In the genomic region with DNA sequence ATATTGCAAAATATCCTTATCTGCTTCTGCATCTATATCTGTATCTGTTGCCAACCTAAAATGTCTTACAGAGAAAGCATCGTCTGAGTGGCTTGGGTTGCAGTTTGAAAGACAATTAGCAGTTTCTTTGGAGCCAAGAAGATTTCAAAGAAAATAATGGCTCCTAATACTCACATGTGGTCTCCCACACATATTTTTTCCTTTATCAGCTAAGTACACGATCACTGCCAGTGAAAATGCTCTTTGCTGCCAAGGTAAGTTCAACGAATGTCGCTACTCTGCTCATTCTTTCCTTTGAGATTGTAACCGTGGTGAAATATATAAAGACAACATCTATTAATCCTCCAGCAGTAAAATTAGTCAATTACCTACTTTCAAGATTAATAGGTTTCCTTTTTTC, we compare ENCODE assay signal across 1 cellular context.
TF ChIP-seq lines count a peak whose summit lies in the region.

No MANE protein-coding gene starts in this region.

TF ChIP-seq in SK-N-SH, 30 proteins besides CTCF, POLR2A, EP300 and RAD21 (continued from another document):
- TF ChIP-seq JUND (IDR thresholded peaks at IDR 0.05) = no peak
- TF ChIP-seq RFX5 (IDR thresholded peaks at IDR 0.05; ENCODE audit: low read length) = no peak
- TF ChIP-seq NFIC (IDR thresholded peaks at IDR 0.05; ENCODE audit: borderline replicate concordance) = no peak
- TF ChIP-seq SMC3 (IDR thresholded peaks at IDR 0.05; ENCODE audit: low read depth, low read length) = no peak
- TF ChIP-seq GATA2 (CRISPR knock-in tag; IDR thresholded peaks at IDR 0.05) = no peak
- no peak for TF ChIP-seq USF2 (IDR thresholded peaks at IDR 0.05; ENCODE audit: borderline replicate concordance, low read depth, low read length)
- no peak for TF ChIP-seq ELF1 (IDR thresholded peaks at IDR 0.05)
